12 cellular contexts compared by ENCODE assay signal in genomic region chr15:69465253-69465652, GRCh38. TPM values are rescaled to one million over a fixed set of nuclear protein-coding genes. Genes with fewer than 3 reads are reported as not detected.
A peak's percentile ranks its signal among the peaks of the same experiment; 100 is the strongest.
DNase-seq lines count a peak whose midpoint lies in the region; ATAC-seq, FAIRE-seq and TF ChIP-seq lines count a peak whose summit lies in the region.
"Had no signal": no experiment of that assay in that cellular context is flagged by ENCODE, and none has a peak within 500 bp of the region (broad histone marks: within the 10 kb centered on the region; RNA-seq: fewer than 3 reads in every experiment).

No MANE protein-coding gene starts in this region.

- peak; percentile 53 for FAIRE-seq in endothelial cell of umbilical vein (lab: Jason Lieb, UNC)

- in situ Hi-C loops in IMR-90 (cut with MboI; ENCODE audit: low sequenced_read_pairs) = no loop called here

- no peak overlapping the region for H3K14ac ChIP-seq in IMR-90 (replicated peaks; ENCODE audit: low read depth, low read length)

- TF ChIP-seq CTCF in 22Rv1 (IDR thresholded peaks at IDR 0.05) (no peak), IMR-90 (conservative IDR thresholded peaks at IDR 0.05; ENCODE audit: low read depth, low read length) (no peak), VCaP (conservative IDR thresholded peaks at IDR 0.05) (no peak), endothelial cell of umbilical vein (IDR thresholded peaks at IDR 0.05; ENCODE audit: extremely low read depth in 1 of 2, insufficient read depth in 1 of 2, low read depth in 1 of 2, low read length in 2 of 2) (no peak), OCI-LY7 (conservative IDR thresholded peaks at IDR 0.05; ENCODE audit: low read length) (no peak)

- H3K79me2 ChIP-seq in endothelial cell of umbilical vein (ENCODE audit: control insufficient read depth, insufficient read depth, low read length) = no peaks in the 10 kb centered on the region
- no peaks in the 10 kb centered on the region for H3K79me2 ChIP-seq in OCI-LY7 (ENCODE audit: insufficient read depth, low read depth, low read length)

- H3K4ac ChIP-seq in IMR-90 (ENCODE audit: low read depth, low read length) = no peak overlapping the region

- no CpG with 5 or more reads among the region's 1 CpG for WGBS in IMR-90 (ENCODE audit: extremely low coverage in 2 of 2, insufficient read length in 1 of 2), 2 experiments

- H3K27me3 ChIP-seq in IMR-90 (ENCODE audit: control insufficient read depth, insufficient read depth, low read length) = no peaks in the 10 kb centered on the region
- no peaks in the 10 kb centered on the region for H3K27me3 ChIP-seq in endothelial cell of umbilical vein (ENCODE audit: control insufficient read depth in 2 of 2, insufficient read depth in 2 of 2, low read length in 2 of 2)

- no peak overlapping the region for H3K23ac ChIP-seq in IMR-90 (ENCODE audit: low read depth, low read length)

- no peaks in the 10 kb centered on the region for H3K9me3 ChIP-seq in IMR-90 (ENCODE audit: control insufficient read depth, insufficient read depth, low read length)
- H3K9me3 ChIP-seq in endothelial cell of umbilical vein (replicated peaks; ENCODE audit: control insufficient read depth, insufficient read depth, low read length) = no peaks in the 10 kb centered on the region
- H3K9me3 ChIP-seq in OCI-LY7 (ENCODE audit: low read length) = no peaks in the 10 kb centered on the region
- H3K9me3 ChIP-seq: BLaER1 treated with 17β-estradiol and CSF1 and Interleukin-3, amounts not matched to agents 10 nM and 100 nM had no signal

- POLR2A ChIA-PET in IMR-90 (lab: Charles Lee; ENCODE audit: unreplicated experiment) (no interaction called here), endothelial cell of umbilical vein (lab: Charles Lee) (no interaction called here), OCI-LY7 (lab: Charles Lee) (interaction anchor here (1.2 kb wide), 1 partner anchor 12 kb away, joined by 3 read pairs; no protein-coding TSS in a partner anchor)

- no TSS peak for BruUV-seq in IMR-90 (replicated peaks; lab: Mats Ljungman, UMichigan)
- BruUV-seq in endothelial cell of umbilical vein (replicated peaks; lab: Mats Ljungman, UMichigan) = no TSS peak
- BruUV-seq in OCI-LY7 (replicated peaks; lab: Mats Ljungman, UMichigan) = no TSS peak

- no peak overlapping the region for H2AK5ac ChIP-seq in IMR-90 (ENCODE audit: low read depth, low read length)

- no peak overlapping the region for H2BK5ac ChIP-seq in IMR-90 (ENCODE audit: low read depth, low read length, poor library complexity, severe bottlenecking)

- no peak overlapping the region for H4K91ac ChIP-seq in IMR-90 (ENCODE audit: insufficient read depth, low read depth, low read length)

- H3K4me3 ChIP-seq in IMR-90 (ENCODE audit: insufficient read depth, low read depth, low read length) (no peak overlapping the region), endothelial cell of umbilical vein (replicated peaks in 1 of 3; ENCODE audit: insufficient read depth in 1 of 3, low read depth in 1 of 3, low read length in 3 of 3) (no peak overlapping the region), OCI-LY7 (ENCODE audit: low read depth, low read length, poor library complexity, severe bottlenecking) (no peak overlapping the region)
- H3K4me3 ChIP-seq: BLaER1 treated with 17β-estradiol and CSF1 and Interleukin-3, amounts not matched to agents 10 nM and 100 nM; GM12878 had no signal

- CTCF ChIA-PET in IMR-90 (lab: Yijun Ruan, JAX) (interaction anchor here (0.5 to 1.4 kb wide), 3 partner anchors 9 to 486 kb away, joined by 3 to 4 read pairs (median 3); no protein-coding TSS in a partner anchor), endothelial cell of umbilical vein (lab: Charles Lee) (interaction anchor here (1.5 to 4.6 kb wide), 2 partner anchors 10 to 11 kb away, joined by 5 to 36 read pairs; no protein-coding TSS in a partner anchor), OCI-LY7 (lab: Charles Lee; ENCODE audit: unreplicated experiment) (no interaction called here)

- TF ChIP-seq POLR2A in IMR-90 (IDR thresholded peaks at IDR 0.05; ENCODE audit: low read depth, low read length) (no peak), endothelial cell of umbilical vein (IDR thresholded peaks at IDR 0.05; ENCODE audit: low read depth, low read length) (no peak)

- H4K20me1 ChIP-seq in IMR-90 (ENCODE audit: insufficient read depth, low read length) = no peaks in the 10 kb centered on the region; the same call in 1 of the 2 replicates
- H4K20me1 ChIP-seq in endothelial cell of umbilical vein (replicated peaks; ENCODE audit: control insufficient read depth, extremely low read depth, insufficient read depth, low read length) = no peaks in the 10 kb centered on the region
- H4K20me1 ChIP-seq in OCI-LY7 (ENCODE audit: insufficient read depth, low read length) = no peaks in the 10 kb centered on the region
- H4K20me1 ChIP-seq: BLaER1 treated with 17β-estradiol and CSF1 and Interleukin-3, amounts not matched to agents 10 nM and 100 nM had no signal

- no peak overlapping the region for H3K56ac ChIP-seq in IMR-90 (ENCODE audit: extremely low read depth, insufficient read depth, low read length)

- H3K36me3 ChIP-seq in IMR-90 (ENCODE audit: control insufficient read depth, insufficient read depth, low read length) (no peaks in the 10 kb centered on the region), endothelial cell of umbilical vein (ENCODE audit: control insufficient read depth in 2 of 2, extremely low read depth in 1 of 2, insufficient read depth in 2 of 2, low read length in 2 of 2) (no peaks in the 10 kb centered on the region), OCI-LY7 (ENCODE audit: insufficient read depth, low read length) (no peaks in the 10 kb centered on the region)
- H3K36me3 ChIP-seq: BLaER1 treated with 17β-estradiol and CSF1 and Interleukin-3, amounts not matched to agents 10 nM and 100 nM had no signal

- H3K4me2 ChIP-seq in IMR-90 (ENCODE audit: low read depth, low read length) (no peak overlapping the region), endothelial cell of umbilical vein (ENCODE audit: insufficient read depth, low read length) (no peak overlapping the region), OCI-LY7 (ENCODE audit: low read length) (no peak overlapping the region)
- H3K4me2 ChIP-seq: BLaER1 treated with 17β-estradiol and CSF1 and Interleukin-3, amounts not matched to agents 10 nM and 100 nM had no signal

- ATAC-seq in IMR-90 (ENCODE audit: low read depth) = no peak
- no peak for ATAC-seq in HG02610 (IDR thresholded peaks at IDR 0.05; ENCODE audit: unreplicated experiment)

- no peak for DNase-seq in IMR-90
- DNase-seq in endothelial cell of umbilical vein (ENCODE audit: low read depth, low spot score) = no peak
- DNase-seq in NK-92 (lab: John Stamatoyannopoulos, UW; ENCODE audit: unreplicated experiment) = no peak
- no peak for DNase-seq in NCI-H2107 treated with DMSO at 0.1 percent for 48 hours (lab: John Stamatoyannopoulos, UW; ENCODE audit: unreplicated experiment)
- DNase-seq in OCI-LY7 (ENCODE audit: low spot score) = no peak
- DNase-seq: DMS 273 treated with DMSO at 0.1 percent for 48 hours, DMS79 had no signal

- intact Hi-C loops in IMR-90 (cut with micrococcal nuclease) (no loop called here), endothelial cell of umbilical vein (cut with micrococcal nuclease) (no loop called here), OCI-LY7 (cut with micrococcal nuclease; ENCODE audit: unreplicated experiment) (no loop called here)

- H3K27ac ChIP-seq in 22Rv1 (peak overlapping the region; percentile 98), IMR-90 (ENCODE audit: insufficient read depth, low read length) (no peak overlapping the region), VCaP (peak overlapping the region; percentile 99), endothelial cell of umbilical vein (ENCODE audit: insufficient read depth, low read depth, low read length) (no peak overlapping the region), OCI-LY7 (ENCODE audit: low read depth, low read length, poor library complexity, severe bottlenecking) (no peak overlapping the region)
- H3K27ac ChIP-seq: BLaER1 treated with 17β-estradiol and CSF1 and Interleukin-3, amounts not matched to agents 10 nM and 100 nM had no signal

- TF ChIP-seq RAD21 in IMR-90 (IDR thresholded peaks at IDR 0.05; ENCODE audit: low read length) = no peak

- H2BK120ac ChIP-seq in IMR-90 (ENCODE audit: low read depth, low read length) = no peak overlapping the region

- dilution Hi-C loops in IMR-90 (cut with HindIII; ENCODE audit: low sequenced_read_pairs, unreplicated experiment) = no loop called here
- dilution Hi-C loops in endothelial cell of umbilical vein (cut with MboI; ENCODE audit: extremely low pct_ligation_motif_present, low sequenced_read_pairs) = no loop called here

- H3K9me1 ChIP-seq in IMR-90 (ENCODE audit: insufficient read depth, low read length) (peaks cover 9% of the 10 kb centered on the region), endothelial cell of umbilical vein (replicated peaks; ENCODE audit: control insufficient read depth, extremely low read depth, insufficient read depth, low read length) (no peaks in the 10 kb centered on the region)

- H2AFZ ChIP-seq in IMR-90 (replicated peaks; ENCODE audit: low read length, poor library complexity) (no peak overlapping the region), endothelial cell of umbilical vein (ENCODE audit: low read depth, low read length) (no peak overlapping the region), OCI-LY7 (ENCODE audit: low read length) (no peak overlapping the region)

- H4K5ac ChIP-seq in IMR-90 (ENCODE audit: low read depth, low read length) = no peak overlapping the region

- H3K9ac ChIP-seq in IMR-90 (ENCODE audit: low read depth, low read length) = no peak overlapping the region
- no peak overlapping the region for H3K9ac ChIP-seq in endothelial cell of umbilical vein (replicated peaks; ENCODE audit: extremely low read depth, insufficient read depth, low read length)
- H3K9ac ChIP-seq: BLaER1 treated with 17β-estradiol and CSF1 and Interleukin-3, amounts not matched to agents 10 nM and 100 nM had no signal

- H2AK9ac ChIP-seq in IMR-90 (replicated peaks; ENCODE audit: low read depth, low read length, poor library complexity) = no peak overlapping the region

- H3K18ac ChIP-seq in IMR-90 (ENCODE audit: low read depth, low read length) = no peak overlapping the region

- 0 out of 3 replicates have a peak overlapping the region, but pooled peaks have one; percentile 34 for H2BK15ac ChIP-seq in IMR-90 (ENCODE audit: low read depth, low read length)

- H4K8ac ChIP-seq in IMR-90 (ENCODE audit: low read depth in 2 of 2, low read length in 2 of 2) = no peak overlapping the region

- peaks cover 7% of the 10 kb centered on the region in 2 experiments for H3K79me1 ChIP-seq in IMR-90 (ENCODE audit: low read depth in 1 of 2, low read length in 2 of 2)

- H3K9me2 ChIP-seq in OCI-LY7 (ENCODE audit: insufficient read depth, low read length) = no peaks in the 10 kb centered on the region

- peaks cover 9% of the 10 kb centered on the region for H3K4me1 ChIP-seq in IMR-90 (ENCODE audit: control insufficient read depth, insufficient read depth, low read length)
- peaks cover 8% of the 10 kb centered on the region for H3K4me1 ChIP-seq in endothelial cell of umbilical vein (ENCODE audit: control insufficient read depth, extremely low read depth, insufficient read depth, low read length)
- peaks cover 14% of the 10 kb centered on the region for H3K4me1 ChIP-seq in OCI-LY7 (ENCODE audit: insufficient read depth, low read length, poor library complexity, severe bottlenecking)

- H2BK20ac ChIP-seq in IMR-90 (ENCODE audit: low read depth, low read length) = no peak overlapping the region

RNA-seq across cellular contexts. Expression of gene RPLP1, which starts 12.6 kb away (rescaled TPM):
- total RNA-seq in IMR-90 (2012; rRNA removed) (97.0 and 132 TPM in 2 replicates), endothelial cell of umbilical vein (1,595 and 1,603 TPM in 2 replicates), OCI-LY7 (2022) (2,251 and 2,407 TPM in 2 replicates)
- polyA plus RNA-seq in IMR-90 (2012; rRNA removed) (1,440 and 1,469 TPM in 2 replicates), endothelial cell of umbilical vein (2,536 and 2,985 TPM in 2 replicates)
- 865 and 2,195 TPM in 2 replicates for polyA plus RNA-seq in IMR-90 (2012; cell fraction: cytosol; rRNA removed)
- polyA plus RNA-seq in IMR-90 (2012; cell fraction: nucleus; rRNA removed; ENCODE audit: low replicate concordance) = 449 and 618 TPM in 2 replicates
- polyA plus RNA-seq in endothelial cell of umbilical vein (2011; cell fraction: cytosol; rRNA removed) = 1,451 and 1,565 TPM in 2 replicates
- polyA plus RNA-seq in endothelial cell of umbilical vein (2011; cell fraction: nucleus; rRNA removed) = 380 TPM in 2 replicates
- polyA plus RNA-seq in endothelial cell of umbilical vein (2012) = 1,498 and 2,491 TPM in 2 replicates
- 467 and 555 TPM in 2 replicates for polyA minus RNA-seq in endothelial cell of umbilical vein
- 8,255 TPM for polyA minus RNA-seq in endothelial cell of umbilical vein (2011; cell fraction: cytosol; rRNA and poly(A)+ RNA removed)
- 97.9 and 165 TPM in 2 replicates for polyA minus RNA-seq in endothelial cell of umbilical vein (2011; cell fraction: nucleus; rRNA and poly(A)+ RNA removed)
- 469 and 889 TPM in 2 replicates for total RNA-seq in OCI-LY7 (2014; rRNA removed; shearing (Covaris generic))

RNA-seq across cellular contexts. Expression of gene KIF23, which starts 51.1 kb away (rescaled TPM):
- 56.1 and 70.5 TPM in 2 replicates for total RNA-seq in IMR-90 (2012; rRNA removed)
- polyA plus RNA-seq in IMR-90 (2012; rRNA removed) = 34.1 and 37.7 TPM in 2 replicates
- 5.0 and 16.1 TPM in 2 replicates for polyA plus RNA-seq in IMR-90 (2012; cell fraction: cytosol; rRNA removed)
- 8.1 and 50.9 TPM in 2 replicates for polyA plus RNA-seq in IMR-90 (2012; cell fraction: nucleus; rRNA removed; ENCODE audit: low replicate concordance)
- 55.7 and 64.7 TPM in 2 replicates for total RNA-seq in endothelial cell of umbilical vein
- polyA plus RNA-seq in endothelial cell of umbilical vein = 14.0 and 25.4 TPM in 2 replicates
- 23.7 and 31.0 TPM in 2 replicates for polyA plus RNA-seq in endothelial cell of umbilical vein (2011; cell fraction: cytosol; rRNA removed)
- polyA plus RNA-seq in endothelial cell of umbilical vein (2011; cell fraction: nucleus; rRNA removed) = 71.9 and 128 TPM in 2 replicates
- polyA plus RNA-seq in endothelial cell of umbilical vein (2012) = 18.1 and 38.9 TPM in 2 replicates
- 25.9 and 32.5 TPM in 2 replicates for polyA minus RNA-seq in endothelial cell of umbilical vein
- polyA minus RNA-seq in endothelial cell of umbilical vein (2011; cell fraction: cytosol; rRNA and poly(A)+ RNA removed) = 58.3 TPM
- polyA minus RNA-seq in endothelial cell of umbilical vein (2011; cell fraction: nucleus; rRNA and poly(A)+ RNA removed) = 34.8 and 42.8 TPM in 2 replicates
- 54.0 and 66.1 TPM in 2 replicates for total RNA-seq in OCI-LY7 (2014; rRNA removed; shearing (Covaris generic))
- total RNA-seq in OCI-LY7 (2022) = 61.6 and 76.5 TPM in 2 replicates

Comparison
In these comparisons a context has a peak if more than half of its experiments do, and no peak if none do; other contexts are left out.
1. H3K27ac ChIP-seq: peak in 22Rv1 (single experiment) and VCaP (single experiment); none in IMR-90 (single experiment), endothelial cell of umbilical vein (single experiment) and OCI-LY7 (single experiment).